1 cellular context compared by ENCODE assay signal in genomic region chr3:58026598-58026997, GRCh38.
TF ChIP-seq lines count a peak whose summit lies in the region.

No MANE protein-coding gene starts in this region.

TF ChIP-seq in GM12878, 131 proteins besides CTCF, POLR2A, EP300 and RAD21:
- TF ChIP-seq TCF3 (IDR thresholded peaks at IDR 0.05; ENCODE audit: borderline replicate concordance, insufficient read depth, low read depth, low read length) (no peak), MTA3 (IDR thresholded peaks at IDR 0.05; ENCODE audit: borderline replicate concordance, low read length) (no peak), IKZF1 (conservative IDR thresholded peaks at IDR 0.05) (no peak), SMARCA5 (IDR thresholded peaks at IDR 0.05) (no peak), MTA2 (IDR thresholded peaks at IDR 0.05; ENCODE audit: low read depth) (no peak), CREM (IDR thresholded peaks at IDR 0.05; ENCODE audit: low read depth) (no peak), PAX8 (IDR thresholded peaks at IDR 0.05) (no peak), NR2F1 (conservative IDR thresholded peaks at IDR 0.05) (no peak), SP1 (IDR thresholded peaks at IDR 0.05; ENCODE audit: low read depth, low read length) (no peak), CBX3 (IDR thresholded peaks at IDR 0.05; ENCODE audit: borderline replicate concordance, low read depth) (no peak), MXI1 (IDR thresholded peaks at IDR 0.05; ENCODE audit: low read depth, low read length) (no peak), MYC (IDR thresholded peaks at IDR 0.05; ENCODE audit: insufficient read depth, insufficient read length, insufficient replicate concordance, low read length, severe bottlenecking) (no peak), REST (IDR thresholded peaks at IDR 0.05; ENCODE audit: low read depth, low read length) (no peak), ZNF207 (IDR thresholded peaks at IDR 0.05; ENCODE audit: borderline replicate concordance) (no peak), IKZF2 (IDR thresholded peaks at IDR 0.05) (no peak), RELA (IDR thresholded peaks at IDR 0.05; ENCODE audit: borderline replicate concordance, partially characterized antibody) (no peak), KLF5 (IDR thresholded peaks at IDR 0.05; ENCODE audit: partially characterized antibody) (no peak), STAT3 (IDR thresholded peaks at IDR 0.05; ENCODE audit: low read depth, low read length) (no peak), BACH1 (IDR thresholded peaks at IDR 0.05; ENCODE audit: borderline replicate concordance) (no peak), SMAD5 (IDR thresholded peaks at IDR 0.05; ENCODE audit: low read depth) (no peak)
